8 cellular contexts compared by ENCODE assay signal in genomic region chr1:151720974-151721787, GRCh38. TPM values are rescaled to one million over a fixed set of nuclear protein-coding genes. Genes with fewer than 3 reads are reported as not detected.
DNase-seq lines count a peak whose midpoint lies in the region; ATAC-seq and TF ChIP-seq lines count a peak whose summit lies in the region.

TSS of gene RIIAD1 (plus strand) at chr1:151721522. CDS start at chr1:151721537, 15 bp downstream.

- H3K27ac Mint-ChIP-seq in naive thymus-derived CD8-positive, alpha-beta T cell, result peak within 1 kb of the TSS in 9 of 10 donors; percentile 12 to 67 (median 30)

- H3K4me3 ChIP-seq in thymus (ENCODE audit: low read length), result peak within 1 kb of the TSS; percentile 54

- DNase-seq in NCI-H2081 (lab: John Stamatoyannopoulos, UW) (peak; percentile 24 to 39), NCI-H2081 treated with DMSO at 0.1 percent for 48 hours (lab: John Stamatoyannopoulos, UW) (no peak), HuH-7 (ENCODE audit: low spot score) (peak; percentile 70), erythroblast (lab: John Stamatoyannopoulos, UW) (peak; percentile 30 to 49)
- peak; percentile 25 to 35 for DNase-seq in activated CD4-positive, alpha-beta T cell treated with anti-CD3 and anti-CD28 coated beads, Interleukin-2, amount 50 U/mL, for 48 hours
- peak in 7 of 10 donors; percentile 30 to 56 (median 45) for DNase-seq in naive thymus-derived CD8-positive, alpha-beta T cell

- peaks cover 33 to 56% (median 49%) of the 10 kb centered on the region in 5 donors for H3K27me3 Mint-ChIP-seq in naive thymus-derived CD8-positive, alpha-beta T cell

- peak within 1 kb of the TSS; percentile 75 to 91 (median 82) for H3K4me3 Mint-ChIP-seq in naive thymus-derived CD8-positive, alpha-beta T cell

- H3K36me3 Mint-ChIP-seq in naive thymus-derived CD8-positive, alpha-beta T cell, result peaks cover 0 to 3% (median 0%) of the 10 kb centered on the region in 3 donors

- no peak for TF ChIP-seq POLR2A in erythroblast (IDR thresholded peaks at IDR 0.05; ENCODE audit: low read length)

- no peak within 1 kb of the TSS for H3K27ac ChIP-seq in thymus (ENCODE audit: low read depth)

- no peaks in the 10 kb centered on the region for H3K9me3 ChIP-seq in thymus (ENCODE audit: control insufficient read depth)

- no peaks in the 10 kb centered on the region for H3K36me3 ChIP-seq in thymus (ENCODE audit: control insufficient read depth, insufficient read depth)

- peaks cover 32% of the 10 kb centered on the region for H3K27me3 ChIP-seq in thymus (ENCODE audit: control insufficient read depth, insufficient read depth)

- H3K9me3 Mint-ChIP-seq in naive thymus-derived CD8-positive, alpha-beta T cell, result no peaks in the 10 kb centered on the region

- POLR2A ChIA-PET in naive thymus-derived CD8-positive, alpha-beta T cell (lab: Charles Lee), result interaction anchor here (0.6 to 1.0 kb wide), 2 partner anchors 41 to 255 kb away, joined by 4 to 7 read pairs; no protein-coding TSS in a partner anchor

- ATAC-seq in naive thymus-derived CD8-positive, alpha-beta T cell, result peak; percentile 84 to 92
- ATAC-seq in GM19324 (IDR thresholded peaks at IDR 0.05; ENCODE audit: low FRiP score, unreplicated experiment), result no peak

- peaks cover 20 to 37% (median 36%) of the 10 kb centered on the region in 4 donors for H3K4me1 Mint-ChIP-seq in naive thymus-derived CD8-positive, alpha-beta T cell

- 3% methylated on average over 44 of the region's 44 CpGs for WGBS in thymus

- peaks cover 3% of the 10 kb centered on the region for H3K4me1 ChIP-seq in thymus (ENCODE audit: control insufficient read depth, insufficient read depth, low read length)

RNA-seq across cellular contexts. Expression of gene RIIAD1, which starts in this region (rescaled TPM):
- not detected for total RNA-seq in naive thymus-derived CD8-positive, alpha-beta T cell
- not detected for polyA plus RNA-seq in naive thymus-derived CD8-positive, alpha-beta T cell
- 0.21 TPM for polyA plus RNA-seq in thymus

Comparison
In these comparisons a context has a peak if more than half of its experiments do, and no peak if none do; other contexts are left out.
1. Peak in DNase-seq and ATAC-seq in naive thymus-derived CD8-positive, alpha-beta T cell; RNA of the gene not detected or under 1 TPM.